In genomic region chr13:34543836-34544235, GRCh38 we compare ENCODE assay signal across 29 cellular contexts.
"Had no signal": no experiment of that assay in that cellular context is flagged by ENCODE, and none has a peak within 500 bp of the region (broad histone marks: within the 10 kb centered on the region; RNA-seq: fewer than 3 reads in every experiment).

No MANE protein-coding gene starts in this region.

- H3K36me3 Mint-ChIP-seq: activated CD4-positive, alpha-beta memory T cell treated with anti-CD3 and anti-CD28 coated beads for 36 hours; activated naive CD8-positive, alpha-beta T cell had no signal

- H3K4me1 ChIP-seq: colonic mucosa, foreskin keratinocyte, gastrocnemius medialis had no signal

- ATAC-seq: activated CD4-positive, alpha-beta T cell treated with anti-CD3 and anti-CD28 coated beads for 36 hours; activated T-cell treated with anti-CD3 and anti-CD28 coated beads, Interleukin-2, amount 50 U/mL, for 4 hours; activated T-helper 17 cell treated with anti-CD3 and anti-CD28 coated beads, Interleukin-2, amount 50 U/mL, for 72 hours; esophagus mucosa; foreskin keratinocyte; gastrocnemius medialis; T-helper 17 cell had no signal

- H3K27ac Mint-ChIP-seq: activated CD4-positive, alpha-beta memory T cell treated with anti-CD3 and anti-CD28 coated beads for 36 hours; activated CD4-positive, alpha-beta T cell treated with anti-CD3 and anti-CD28 coated beads for 36 hours; activated CD4-positive, alpha-beta T cell treated with anti-CD3 and anti-CD28 coated beads, Interleukin-2, amount 10 ng/mL, durations not matched to agents 24 days and 14 days; activated naive CD8-positive, alpha-beta T cell; activated T-helper 17 cell treated with anti-CD3 and anti-CD28 coated beads, Interleukin-2, amount 50 U/mL, for 72 hours; T-helper 17 cell; T-helper 2 cell treated with Interferon-gamma antibody and Interleukin-4, amounts not matched to agents 5 μg/mL and 100 μg/mL, for 36 hours had no signal

- FAIRE-seq: astrocyte, endometrium, endothelial cell of umbilical vein had no signal

- DNase-seq: activated CD4-positive, alpha-beta memory T cell treated with anti-CD3 and anti-CD28 coated beads for 36 hours; activated CD4-positive, alpha-beta T cell treated with anti-CD3 and anti-CD28 coated beads for 36 hours; activated CD4-positive, alpha-beta T cell treated with anti-CD3 and anti-CD28 coated beads, Interleukin-2, amount 10 ng/mL, durations not matched to agents 24 days and 14 days; activated CD4-positive, CD25-positive, alpha-beta regulatory T cell; activated CD4-positive, CD25-positive, alpha-beta regulatory T cell treated with anti-CD3 and anti-CD28 coated beads, Interleukin-2, amount 50 U/mL, for 72 hours; activated CD8-positive, alpha-beta memory T cell treated with anti-CD3 and anti-CD28 coated beads, Interleukin-2, amount 50 U/mL, for 48 hours; activated effector memory CD4-positive, alpha-beta T cell treated with Interleukin-2 at 50 U/mL for 16 hours; activated gamma-delta T cell treated with Interleukin-2 at 50 U/mL for 16 hours; activated naive CD4-positive, alpha-beta T cell treated with anti-CD3 and anti-CD28 coated beads, Interleukin-2, amount 50 U/mL, for 16 hours; activated naive CD4-positive, alpha-beta T cell treated with Interleukin-2 at 50 U/mL for 16 hours; activated T-cell treated with anti-CD3 and anti-CD28 coated beads, Interleukin-2, amount 50 U/mL, for 4 hours; amniotic stem cell; anterior cingulate cortex; brain microvascular endothelial cell; caudate nucleus; colonic mucosa; effector CD8-positive, alpha-beta T cell; foreskin keratinocyte; gastrocnemius medialis; glutamatergic neuron; T-helper 1 cell; T-helper 17 cell had no signal

- H3K9me3 ChIP-seq: colonic mucosa, gastrocnemius medialis had no signal

- H3K27me3 Mint-ChIP-seq: activated CD4-positive, alpha-beta memory T cell treated with anti-CD3 and anti-CD28 coated beads for 36 hours; activated CD4-positive, alpha-beta T cell treated with anti-CD3 and anti-CD28 coated beads for 36 hours; activated CD4-positive, alpha-beta T cell treated with anti-CD3 and anti-CD28 coated beads, Interleukin-2, amount 10 ng/mL, durations not matched to agents 24 days and 14 days; activated naive CD8-positive, alpha-beta T cell; activated T-helper 17 cell treated with anti-CD3 and anti-CD28 coated beads, Interleukin-2, amount 50 U/mL, for 72 hours; T-helper 17 cell had no signal

- H3K4me3 ChIP-seq: colonic mucosa, gastrocnemius medialis had no signal

- H3K4me1 Mint-ChIP-seq: activated CD4-positive, alpha-beta T cell treated with anti-CD3 and anti-CD28 coated beads for 36 hours; activated CD4-positive, alpha-beta T cell treated with anti-CD3 and anti-CD28 coated beads, Interleukin-2, amount 10 ng/mL, durations not matched to agents 24 days and 14 days; activated T-helper 17 cell treated with anti-CD3 and anti-CD28 coated beads, Interleukin-2, amount 50 U/mL, for 72 hours; T-helper 17 cell had no signal

- H3K9me3 Mint-ChIP-seq: activated CD4-positive, alpha-beta memory T cell treated with anti-CD3 and anti-CD28 coated beads for 36 hours; activated CD4-positive, alpha-beta T cell treated with anti-CD3 and anti-CD28 coated beads, Interleukin-2, amount 10 ng/mL, durations not matched to agents 24 days and 14 days; activated T-cell treated with anti-CD3 and anti-CD28 coated beads, Interleukin-2, amount 50 U/mL, for 4 hours; activated T-helper 17 cell treated with anti-CD3 and anti-CD28 coated beads, Interleukin-2, amount 50 U/mL, for 72 hours had no signal

- H3K27ac ChIP-seq: brain microvascular endothelial cell, colonic mucosa, foreskin keratinocyte, gastrocnemius medialis had no signal

- H3K4me3 Mint-ChIP-seq: activated CD4-positive, alpha-beta memory T cell treated with anti-CD3 and anti-CD28 coated beads for 36 hours; activated CD4-positive, alpha-beta T cell treated with anti-CD3 and anti-CD28 coated beads for 36 hours; activated CD4-positive, alpha-beta T cell treated with anti-CD3 and anti-CD28 coated beads, Interleukin-2, amount 10 ng/mL, durations not matched to agents 24 days and 14 days; activated naive CD8-positive, alpha-beta T cell; activated T-cell treated with anti-CD3 and anti-CD28 coated beads, Interleukin-2, amount 50 U/mL, for 4 hours; activated T-helper 17 cell treated with anti-CD3 and anti-CD28 coated beads, Interleukin-2, amount 50 U/mL, for 72 hours; T-helper 17 cell; T-helper 2 cell treated with Interferon-gamma antibody and Interleukin-4, amounts not matched to agents 5 μg/mL and 100 μg/mL, for 36 hours had no signal

- H3K27me3 ChIP-seq: brain microvascular endothelial cell, colonic mucosa, foreskin keratinocyte, gastrocnemius medialis had no signal

- H3K36me3 ChIP-seq: brain microvascular endothelial cell, colonic mucosa, gastrocnemius medialis had no signal
